10 cellular contexts compared by ENCODE assay signal in genomic region chr11:97140885-97141494, GRCh38.
DNase-seq lines count a peak whose midpoint lies in the region; ATAC-seq, FAIRE-seq and TF ChIP-seq lines count a peak whose summit lies in the region.
"Had no signal": no experiment of that assay in that cellular context is flagged by ENCODE, and none has a peak within 500 bp of the region (broad histone marks: within the 10 kb centered on the region; RNA-seq: fewer than 3 reads in every experiment).

No MANE protein-coding gene starts in this region.

- no peaks in the 10 kb centered on the region for H4K20me1 ChIP-seq in DOHH2 (ENCODE audit: control insufficient read depth, insufficient read depth, low read depth, low read length)

- TF ChIP-seq CTCF in DOHH2 (IDR thresholded peaks at IDR 0.05; ENCODE audit: low read depth, low read length, poor library complexity, severe bottlenecking): peak; percentile 60

- no peak overlapping the region for H3K4me2 ChIP-seq in DOHH2 (ENCODE audit: low read length)

- no peaks in the 10 kb centered on the region for H3K9me3 ChIP-seq in DOHH2 (ENCODE audit: control insufficient read depth, insufficient read depth, low read length)

- no peaks in the 10 kb centered on the region for H3K79me2 ChIP-seq in DOHH2 (ENCODE audit: control insufficient read depth, low read length)

- ATAC-seq in HG03354 (IDR thresholded peaks at IDR 0.05; ENCODE audit: poor library complexity, severe bottlenecking, unreplicated experiment): peak; percentile 57
- no peak for ATAC-seq in HG02642 (IDR thresholded peaks at IDR 0.05; ENCODE audit: poor library complexity, unreplicated experiment)
- no peak for ATAC-seq in HG02571 (IDR thresholded peaks at IDR 0.05; ENCODE audit: unreplicated experiment)
- ATAC-seq: sciatic nerve had no signal

- H3F3A ChIP-seq in DOHH2 (ENCODE audit: control insufficient read depth, insufficient read depth): no peaks in the 10 kb centered on the region

- H3K27me3 ChIP-seq in DOHH2 (ENCODE audit: control insufficient read depth, low read length): no peaks in the 10 kb centered on the region

- H3K4me1 ChIP-seq in DOHH2 (ENCODE audit: control insufficient read depth, low read length): no peaks in the 10 kb centered on the region

- no peak overlapping the region for H3K4me3 ChIP-seq in DOHH2 (ENCODE audit: low read length)
- H3K4me3 ChIP-seq: SK-N-MC had no signal

- no peaks in the 10 kb centered on the region for H3K9me2 ChIP-seq in DOHH2 (replicated peaks; ENCODE audit: control insufficient read depth, low read length)

- no peak for FAIRE-seq in GM19239 (lab: Jason Lieb, UNC)

- H3K27ac ChIP-seq in DOHH2 (ENCODE audit: low read depth, low read length): no peak overlapping the region
- H3K27ac ChIP-seq: SK-N-MC had no signal

- no peaks in the 10 kb centered on the region for H3K36me3 ChIP-seq in DOHH2 (ENCODE audit: control insufficient read depth, low read length)

- DNase-seq in SKM-1 (lab: John Stamatoyannopoulos, UW; ENCODE audit: unreplicated experiment) (peak; percentile 22), iPS-NIHi7 (ENCODE audit: extremely low spot score) (peak; percentile 30), GM19239 (ENCODE audit: insufficient read length, low spot score) (no peak)
- no peak for DNase-seq in stimulated activated CD4-positive, alpha-beta T cell treated with anti-CD3 and anti-CD28 coated beads, Interleukin-4, amount 100 ng/mL, for 1 hour

Comparison
In these comparisons a context has a peak if more than half of its experiments do, and no peak if none do; other contexts are left out.
1. DNase-seq: peak in SKM-1 (single experiment) and iPS-NIHi7 (single experiment); none in GM19239 (single experiment) and stimulated activated CD4-positive, alpha-beta T cell treated with anti-CD3 and anti-CD28 coated beads, Interleukin-4, amount 100 ng/mL, for 1 hour (single experiment).